16 cellular contexts compared by ENCODE assay signal in genomic region chr4:384311-385010, GRCh38. TPM values are rescaled to one million over a fixed set of nuclear protein-coding genes. Genes with fewer than 3 reads are reported as not detected.
DNase-seq lines count a peak whose midpoint lies in the region; ATAC-seq and TF ChIP-seq lines count a peak whose summit lies in the region.
"Had no signal": no experiment of that assay in that cellular context is flagged by ENCODE, and none has a peak within 500 bp of the region (broad histone marks: within the 10 kb centered on the region; RNA-seq: fewer than 3 reads in every experiment).

No MANE protein-coding gene starts in this region.

- peaks cover 24% of the 10 kb centered on the region for H3K36me3 ChIP-seq in OCI-LY7 (ENCODE audit: insufficient read depth, low read length)
- peaks cover 0 to 4% (median 0%) of the 10 kb centered on the region in 5 donors for H3K36me3 ChIP-seq in subcutaneous abdominal adipose tissue (ENCODE audit: control insufficient read depth in 5 of 5, insufficient read depth in 5 of 5, low read length in 5 of 5)
- H3K36me3 ChIP-seq in upper lobe of right lung = no peaks in the 10 kb centered on the region
- H3K36me3 ChIP-seq: SJCRH30 had no signal

- no peak for DNase-seq in stimulated activated naive CD8-positive, alpha-beta T cell treated with anti-CD3 and anti-CD28 coated beads, Interleukin-15, amount 100 ng/mL, for 72 hours
- DNase-seq in stimulated activated naive CD8-positive, alpha-beta T cell treated with anti-CD3 and anti-CD28 coated beads, Interleukin-15, Interleukin-2, amounts not matched to agents 100 U/mL and 50 U/mL, for 24 hours = no peak
- DNase-seq in OCI-LY7 (ENCODE audit: low spot score) = peak; percentile 97
- no peak for DNase-seq in central memory CD8-positive, alpha-beta T cell (ENCODE audit: low spot score in 2 of 2)
- DNase-seq in activated CD8-positive, alpha-beta memory T cell treated with anti-CD3 and anti-CD28 coated beads, Interleukin-2, amount 50 U/mL, for 48 hours = no peak
- DNase-seq in upper lobe of right lung = no peak
- no peak for DNase-seq in inferior parietal cortex (ENCODE audit: extremely low spot score)
- DNase-seq: activated CD8-positive, alpha-beta memory T cell treated with anti-CD3 and anti-CD28 coated beads, Interleukin-2, amount 50 U/mL, for 4 hours; activated effector memory CD4-positive, alpha-beta T cell treated with anti-CD3 and anti-CD28 coated beads, Interleukin-2, amount 50 U/mL, for 16 hours; amygdala; CD4-positive, alpha-beta T cell; NCI-H526; SJCRH30; stimulated activated CD4-positive, alpha-beta T cell treated with anti-CD3 and anti-CD28 coated beads, Interleukin-12 subunit alpha, Interleukin-12 subunit beta, amount 100 ng/mL, for 4 hours; T-helper 9 cell had no signal

- no peaks in the 10 kb centered on the region for H4K20me1 ChIP-seq in OCI-LY7 (ENCODE audit: insufficient read depth, low read length)

- no peaks in the 10 kb centered on the region for H3K9me2 ChIP-seq in OCI-LY7 (ENCODE audit: insufficient read depth, low read length)

- H3K27ac ChIP-seq in OCI-LY7 (ENCODE audit: low read depth, low read length, poor library complexity, severe bottlenecking) = peak overlapping the region; percentile 95
- H3K27ac ChIP-seq in subcutaneous abdominal adipose tissue (ENCODE audit: low read depth, low read length) = no peak overlapping the region
- no peak overlapping the region for H3K27ac ChIP-seq in upper lobe of right lung
- H3K27ac ChIP-seq: SJCRH30 had no signal

- peak overlapping the region in 1 of 2 donors; percentile 74 for H3K27ac Mint-ChIP-seq in stimulated activated naive CD8-positive, alpha-beta T cell treated with anti-CD3 and anti-CD28 coated beads, Interleukin-15, amount 100 ng/mL, for 72 hours
- peak overlapping the region; percentile 39 for H3K27ac Mint-ChIP-seq in central memory CD8-positive, alpha-beta T cell (ENCODE audit: low read depth)
- H3K27ac Mint-ChIP-seq: CD4-positive, alpha-beta T cell had no signal

- intact Hi-C loops in OCI-LY7 (cut with micrococcal nuclease; ENCODE audit: unreplicated experiment) = loop anchor here (1.0 kb wide), 2 partner anchors 78 to 292 kb away; no protein-coding TSS in a partner anchor
- intact Hi-C loops in upper lobe of right lung (cut with DNase I) = no loop called here

- peak overlapping the region; percentile 31 for H3K4me3 ChIP-seq in OCI-LY7 (ENCODE audit: low read depth, low read length, poor library complexity, severe bottlenecking)
- H3K4me3 ChIP-seq in subcutaneous abdominal adipose tissue (ENCODE audit: low read depth in 1 of 5, low read length in 5 of 5) = peak overlapping the region; percentile 28 to 72 (median 38)
- no peak overlapping the region for H3K4me3 ChIP-seq in upper lobe of right lung
- H3K4me3 ChIP-seq: SJCRH30 had no signal

- H3K27me3 ChIP-seq in subcutaneous abdominal adipose tissue (ENCODE audit: control insufficient read depth in 5 of 5, insufficient read depth in 4 of 5, low read length in 5 of 5) (no peaks in the 10 kb centered on the region), upper lobe of right lung (no peaks in the 10 kb centered on the region)
- H3K27me3 ChIP-seq: SJCRH30 had no signal

- CTCF ChIA-PET in OCI-LY7 (lab: Charles Lee; ENCODE audit: unreplicated experiment) = interaction anchor here (0.6 kb wide), 1 partner anchor 96 kb away, joined by 5 read pairs; no protein-coding TSS in a partner anchor

- peak; percentile 61 for ATAC-seq in stimulated activated naive CD8-positive, alpha-beta T cell treated with anti-CD3 and anti-CD28 coated beads, Interleukin-15, amount 100 ng/mL, for 72 hours
- no peak for ATAC-seq in stimulated activated naive CD8-positive, alpha-beta T cell treated with anti-CD3 and anti-CD28 coated beads, Interleukin-15, Interleukin-2, amounts not matched to agents 100 U/mL and 50 U/mL, for 24 hours
- no peak for ATAC-seq in central memory CD8-positive, alpha-beta T cell (replicated peaks; ENCODE audit: extremely low read depth, poor library complexity, severe bottlenecking)
- ATAC-seq in upper lobe of right lung = no peak

- peak overlapping the region in 1 of 2 donors; percentile 17 for H3K4me3 Mint-ChIP-seq in stimulated activated naive CD8-positive, alpha-beta T cell treated with anti-CD3 and anti-CD28 coated beads, Interleukin-15, amount 100 ng/mL, for 72 hours
- H3K4me3 Mint-ChIP-seq in central memory CD8-positive, alpha-beta T cell = no peak overlapping the region
- H3K4me3 Mint-ChIP-seq: CD4-positive, alpha-beta T cell had no signal

- H3K4me1 ChIP-seq in OCI-LY7 (ENCODE audit: insufficient read depth, low read length, poor library complexity, severe bottlenecking) (peaks cover 29% of the 10 kb centered on the region), subcutaneous abdominal adipose tissue (ENCODE audit: control insufficient read depth in 5 of 5, insufficient read depth in 5 of 5, low read length in 5 of 5) (no peaks in the 10 kb centered on the region), upper lobe of right lung (no peaks in the 10 kb centered on the region)
- H3K4me1 ChIP-seq: SJCRH30 had no signal

- H3K9me3 ChIP-seq in OCI-LY7 (ENCODE audit: low read length) = peaks cover 75% of the 10 kb centered on the region
- peaks cover 40 to 96% (median 89%) of the 10 kb centered on the region in 5 donors for H3K9me3 ChIP-seq in subcutaneous abdominal adipose tissue (ENCODE audit: control insufficient read depth in 5 of 5, low read length in 5 of 5)
- peaks cover 80% of the 10 kb centered on the region for H3K9me3 ChIP-seq in upper lobe of right lung

- no peaks in the 10 kb centered on the region for H3K27me3 Mint-ChIP-seq in stimulated activated naive CD8-positive, alpha-beta T cell treated with anti-CD3 and anti-CD28 coated beads, Interleukin-15, amount 100 ng/mL, for 72 hours
- no peaks in the 10 kb centered on the region for H3K27me3 Mint-ChIP-seq in central memory CD8-positive, alpha-beta T cell
- H3K27me3 Mint-ChIP-seq: CD4-positive, alpha-beta T cell had no signal

- BruUV-seq in OCI-LY7 (replicated peaks; lab: Mats Ljungman, UMichigan) = no TSS peak

- no peak for TF ChIP-seq CTCF in OCI-LY7 (conservative IDR thresholded peaks at IDR 0.05; ENCODE audit: low read length)
- TF ChIP-seq CTCF in upper lobe of right lung (IDR thresholded peaks at IDR 0.05) = no peak

- no peak overlapping the region for H2AFZ ChIP-seq in OCI-LY7 (ENCODE audit: low read length)

- H3K79me2 ChIP-seq in OCI-LY7 (ENCODE audit: insufficient read depth, low read depth, low read length) = no peaks in the 10 kb centered on the region

- POLR2A ChIA-PET in OCI-LY7 (lab: Charles Lee) = interaction anchor here (1.0 kb wide), 1 partner anchor 99 kb away, joined by 3 read pairs; no protein-coding TSS in a partner anchor

- H3K4me1 Mint-ChIP-seq in stimulated activated naive CD8-positive, alpha-beta T cell treated with anti-CD3 and anti-CD28 coated beads, Interleukin-15, amount 100 ng/mL, for 72 hours = peaks cover 11% of the 10 kb centered on the region
- peaks cover 12% of the 10 kb centered on the region for H3K4me1 Mint-ChIP-seq in central memory CD8-positive, alpha-beta T cell

- peak overlapping the region; percentile 57 for H3K4me2 ChIP-seq in OCI-LY7 (ENCODE audit: low read length)

- no peak overlapping the region for H3K9ac ChIP-seq in subcutaneous abdominal adipose tissue (ENCODE audit: low read length in 5 of 5)

- H3K36me3 Mint-ChIP-seq in central memory CD8-positive, alpha-beta T cell (ENCODE audit: insufficient read depth) = peaks cover 3% of the 10 kb centered on the region

- peaks cover 24 to 56% of the 10 kb centered on the region in 2 donors for H3K9me3 Mint-ChIP-seq in stimulated activated naive CD8-positive, alpha-beta T cell treated with anti-CD3 and anti-CD28 coated beads, Interleukin-15, amount 100 ng/mL, for 72 hours
- peaks cover 20% of the 10 kb centered on the region for H3K9me3 Mint-ChIP-seq in central memory CD8-positive, alpha-beta T cell

RNA-seq across cellular contexts. Expression of gene ZNF141, which starts 46.8 kb away (rescaled TPM):
- 26.9 and 27.9 TPM in 2 replicates for total RNA-seq in OCI-LY7 (2014; rRNA removed; shearing (Covaris generic))
- total RNA-seq in OCI-LY7 (2022) = 19.8 and 26.9 TPM in 2 replicates
- total RNA-seq in upper lobe of right lung = 19.9 TPM
